ENCODE assay signal across 24 cellular contexts in genomic region chr19:17806945-17807344, GRCh38. TPM values are rescaled to one million over a fixed set of nuclear protein-coding genes. Genes with fewer than 3 reads are reported as not detected.
DNase-seq lines count a peak whose midpoint lies in the region; ATAC-seq and TF ChIP-seq lines count a peak whose summit lies in the region.
"Had no signal": no experiment of that assay in that cellular context is flagged by ENCODE, and none has a peak within 500 bp of the region (broad histone marks: within the 10 kb centered on the region; RNA-seq: fewer than 3 reads in every experiment).

No MANE protein-coding gene starts in this region.

- H3K27ac ChIP-seq in naive thymus-derived CD4-positive, alpha-beta T cell (ENCODE audit: low read depth, low read length): no peak overlapping the region
- H3K27ac ChIP-seq: neural progenitor cell, tibial nerve, VCaP had no signal

- ATAC-seq in naive thymus-derived CD4-positive, alpha-beta T cell: no peak
- no peak for ATAC-seq in HG03354 (IDR thresholded peaks at IDR 0.05; ENCODE audit: poor library complexity, severe bottlenecking, unreplicated experiment)
- ATAC-seq: activated CD8-positive, alpha-beta memory T cell treated with anti-CD3 and anti-CD28 coated beads, Interleukin-2, amount 10 ng/mL, durations not matched to agents 7 days and 5 days; HepG2 had no signal

- no peaks in the 10 kb centered on the region for H3K36me3 Mint-ChIP-seq in activated CD4-positive, alpha-beta T cell treated with anti-CD3 and anti-CD28 coated beads, Interleukin-2, amount 10 ng/mL, durations not matched to agents 24 days and 14 days (ENCODE audit: low read depth)
- no peaks in the 10 kb centered on the region for H3K36me3 Mint-ChIP-seq in activated CD4-positive, alpha-beta memory T cell treated with anti-CD3 and anti-CD28 coated beads for 36 hours
- peaks cover 0 to 8% (median 0%) of the 10 kb centered on the region in 5 donors for H3K36me3 Mint-ChIP-seq in naive thymus-derived CD4-positive, alpha-beta T cell
- H3K36me3 Mint-ChIP-seq: activated CD8-positive, alpha-beta memory T cell treated with anti-CD3 and anti-CD28 coated beads, Interleukin-2, amount 10 ng/mL, durations not matched to agents 7 days and 5 days; neural progenitor cell had no signal

- H3K27ac Mint-ChIP-seq in activated CD4-positive, alpha-beta T cell treated with anti-CD3 and anti-CD28 coated beads, Interleukin-2, amount 10 ng/mL, durations not matched to agents 24 days and 14 days: no peak overlapping the region
- no peak overlapping the region for H3K27ac Mint-ChIP-seq in activated CD4-positive, alpha-beta memory T cell treated with anti-CD3 and anti-CD28 coated beads for 36 hours
- H3K27ac Mint-ChIP-seq in naive thymus-derived CD4-positive, alpha-beta T cell: peak overlapping the region in 2 of 9 donors; percentile 60 to 86
- H3K27ac Mint-ChIP-seq: activated CD8-positive, alpha-beta memory T cell treated with anti-CD3 and anti-CD28 coated beads, Interleukin-2, amount 10 ng/mL, durations not matched to agents 7 days and 5 days; neural progenitor cell had no signal

- H3K9me3 ChIP-seq in naive thymus-derived CD4-positive, alpha-beta T cell (ENCODE audit: control insufficient read depth in 2 of 3, low read length in 3 of 3): no peaks in the 10 kb centered on the region

- H3K36me3 ChIP-seq in naive thymus-derived CD4-positive, alpha-beta T cell (ENCODE audit: control insufficient read depth in 2 of 3, insufficient read depth in 3 of 3, low read length in 3 of 3): no peaks in the 10 kb centered on the region
- H3K36me3 ChIP-seq: neural progenitor cell, tibial nerve had no signal

- H3K27me3 Mint-ChIP-seq in activated CD4-positive, alpha-beta T cell treated with anti-CD3 and anti-CD28 coated beads, Interleukin-2, amount 10 ng/mL, durations not matched to agents 24 days and 14 days: peaks cover 8% of the 10 kb centered on the region
- H3K27me3 Mint-ChIP-seq in activated CD4-positive, alpha-beta memory T cell treated with anti-CD3 and anti-CD28 coated beads for 36 hours: no peaks in the 10 kb centered on the region
- peaks cover 0 to 14% (median 0%) of the 10 kb centered on the region in 5 donors for H3K27me3 Mint-ChIP-seq in naive thymus-derived CD4-positive, alpha-beta T cell

- intact Hi-C loops in activated CD4-positive, alpha-beta T cell treated with anti-CD3 and anti-CD28 coated beads, Interleukin-2, amount 10 ng/mL, durations not matched to agents 24 days and 14 days (cut with micrococcal nuclease): no loop called here
- intact Hi-C loops in activated CD4-positive, alpha-beta memory T cell treated with anti-CD3 and anti-CD28 coated beads for 36 hours (cut with micrococcal nuclease): no loop called here
- intact Hi-C loops in naive thymus-derived CD4-positive, alpha-beta T cell (cut with micrococcal nuclease): no loop called here

- H3K4me3 Mint-ChIP-seq in activated CD4-positive, alpha-beta T cell treated with anti-CD3 and anti-CD28 coated beads, Interleukin-2, amount 10 ng/mL, durations not matched to agents 24 days and 14 days: no peak overlapping the region
- H3K4me3 Mint-ChIP-seq in activated CD4-positive, alpha-beta memory T cell treated with anti-CD3 and anti-CD28 coated beads for 36 hours: no peak overlapping the region
- peak overlapping the region in 9 of 10 donors; percentile 6 to 88 (median 70) for H3K4me3 Mint-ChIP-seq in naive thymus-derived CD4-positive, alpha-beta T cell
- H3K4me3 Mint-ChIP-seq: activated CD8-positive, alpha-beta memory T cell treated with anti-CD3 and anti-CD28 coated beads, Interleukin-2, amount 10 ng/mL, durations not matched to agents 7 days and 5 days; neural progenitor cell had no signal

- no peaks in the 10 kb centered on the region for H3K9me3 Mint-ChIP-seq in activated CD4-positive, alpha-beta T cell treated with anti-CD3 and anti-CD28 coated beads, Interleukin-2, amount 10 ng/mL, durations not matched to agents 24 days and 14 days
- H3K9me3 Mint-ChIP-seq in activated CD4-positive, alpha-beta memory T cell treated with anti-CD3 and anti-CD28 coated beads for 36 hours: no peaks in the 10 kb centered on the region
- H3K9me3 Mint-ChIP-seq in naive thymus-derived CD4-positive, alpha-beta T cell: peaks cover 0 to 2% (median 0%) of the 10 kb centered on the region in 11 donors
- H3K9me3 Mint-ChIP-seq: neural progenitor cell had no signal

- in situ Hi-C loops in GM13977 (cut with MboI; ENCODE audit: low pct_unique_long_range_greater_than_20kb, low sequenced_read_pairs, unreplicated experiment): no loop called here

- peaks cover 15% of the 10 kb centered on the region for H3K4me1 Mint-ChIP-seq in activated CD4-positive, alpha-beta T cell treated with anti-CD3 and anti-CD28 coated beads, Interleukin-2, amount 10 ng/mL, durations not matched to agents 24 days and 14 days
- H3K4me1 Mint-ChIP-seq in activated CD4-positive, alpha-beta memory T cell treated with anti-CD3 and anti-CD28 coated beads for 36 hours (ENCODE audit: low read depth): peaks cover 19% of the 10 kb centered on the region
- peaks cover 19 to 55% (median 42%) of the 10 kb centered on the region in 7 donors for H3K4me1 Mint-ChIP-seq in naive thymus-derived CD4-positive, alpha-beta T cell
- H3K4me1 Mint-ChIP-seq: neural progenitor cell had no signal

- no peak for TF ChIP-seq CTCF in GM13977 (IDR thresholded peaks at IDR 0.05; ENCODE audit: extremely low read depth, insufficient read depth, missing control alignments)

- DNase-seq in activated CD4-positive, alpha-beta T cell treated with anti-CD3 and anti-CD28 coated beads, Interleukin-2, amount 10 ng/mL, durations not matched to agents 24 days and 14 days: peak; percentile 64
- DNase-seq in activated CD4-positive, alpha-beta T cell treated with anti-CD3 and anti-CD28 coated beads, Interleukin-2, amount 50 U/mL, for 1 hour: no peak
- DNase-seq in GM13977 (ENCODE audit: low spot score): peak; percentile 22
- peak; percentile 43 for DNase-seq in activated CD4-positive, alpha-beta memory T cell treated with anti-CD3 and anti-CD28 coated beads for 36 hours
- no peak for DNase-seq in naive thymus-derived CD4-positive, alpha-beta T cell
- DNase-seq in DMS53 treated with DMSO at 0.1 percent for 48 hours (lab: John Stamatoyannopoulos, UW; ENCODE audit: unreplicated experiment): no peak
- DNase-seq in islet precursor cell: no peak
- DNase-seq: ACHN; activated CD8-positive, alpha-beta memory T cell treated with anti-CD3 and anti-CD28 coated beads, Interleukin-2, amount 10 ng/mL, durations not matched to agents 7 days and 5 days; activated effector memory CD4-positive, alpha-beta T cell treated with Interleukin-2 at 50 U/mL for 16 hours; DND-41; hippocampal formation; NCI-H2081 treated with DMSO at 0.1 percent for 48 hours; retina; stimulated activated CD4-positive, alpha-beta T cell treated with anti-CD3 and anti-CD28 coated beads, Interleukin-12 subunit alpha, Interleukin-12 subunit beta, amount 100 ng/mL, for 4 hours; stimulated activated naive CD4-positive, alpha-beta T cell had no signal

- H3K4me3 ChIP-seq in naive thymus-derived CD4-positive, alpha-beta T cell (ENCODE audit: low read length): no peak overlapping the region
- H3K4me3 ChIP-seq: neural progenitor cell, tibial nerve had no signal

- CTCF ChIA-PET in activated CD4-positive, alpha-beta memory T cell treated with anti-CD3 and anti-CD28 coated beads for 36 hours (lab: Charles Lee): no interaction called here
- CTCF ChIA-PET in naive thymus-derived CD4-positive, alpha-beta T cell (lab: Charles Lee): interaction anchor here (1.1 kb wide), 1 partner anchor 48 kb away, joined by 4 read pairs; no protein-coding TSS in a partner anchor

- peaks cover 15 to 32% of the 10 kb centered on the region in 2 donors for H3K4me1 ChIP-seq in naive thymus-derived CD4-positive, alpha-beta T cell (ENCODE audit: control insufficient read depth in 2 of 2, insufficient read depth in 2 of 2, low read length in 2 of 2)
- H3K4me1 ChIP-seq: neural progenitor cell, tibial nerve had no signal

- no peaks in the 10 kb centered on the region for H3K27me3 ChIP-seq in naive thymus-derived CD4-positive, alpha-beta T cell (ENCODE audit: control insufficient read depth in 2 of 2, insufficient read depth in 2 of 2, low read length in 2 of 2)
- H3K27me3 ChIP-seq: neural progenitor cell had no signal

- POLR2A ChIA-PET in activated CD4-positive, alpha-beta memory T cell treated with anti-CD3 and anti-CD28 coated beads for 36 hours (lab: Charles Lee): no interaction called here
- POLR2A ChIA-PET in naive thymus-derived CD4-positive, alpha-beta T cell (lab: Charles Lee): interaction anchor here (0.7 to 2.0 kb wide), 3 partner anchors 12 to 154 kb away, joined by 4 to 5 read pairs (median 4); partner anchors contain the start of gene B3GNT3

RNA-seq across cellular contexts. Expression of gene B3GNT3, which starts 12.0 kb away (rescaled TPM):
- total RNA-seq in activated CD4-positive, alpha-beta T cell treated with anti-CD3 and anti-CD28 coated beads, Interleukin-2, amount 10 ng/mL, durations not matched to agents 24 days and 14 days: not detected in 2 replicates
- total RNA-seq in activated CD4-positive, alpha-beta memory T cell treated with anti-CD3 and anti-CD28 coated beads for 36 hours: under 1 TPM; 0.26 to 0.34 TPM
- under 1 TPM in 2 of 5 experiments, not detected in 3; 0.53 to 0.96 TPM for total RNA-seq in naive thymus-derived CD4-positive, alpha-beta T cell
- 1 to 10 TPM in 1 of 2 donors, under 1 TPM in 1; 0.43 to 1.0 TPM for polyA plus RNA-seq in naive thymus-derived CD4-positive, alpha-beta T cell
- total RNA-seq: activated CD8-positive, alpha-beta memory T cell treated with anti-CD3 and anti-CD28 coated beads, Interleukin-2, amount 10 ng/mL, durations not matched to agents 7 days and 5 days had no signal
- polyA plus RNA-seq: CD14-positive monocyte had no signal

RNA-seq across cellular contexts. Expression of gene INSL3, which starts 14.4 kb away (rescaled TPM):
- total RNA-seq in activated CD4-positive, alpha-beta T cell treated with anti-CD3 and anti-CD28 coated beads, Interleukin-2, amount 10 ng/mL, durations not matched to agents 24 days and 14 days: 5.9 and 8.7 TPM in 2 replicates
- 1 to 10 TPM; 6.8 to 8.3 TPM for total RNA-seq in activated CD4-positive, alpha-beta memory T cell treated with anti-CD3 and anti-CD28 coated beads for 36 hours
- 10 to 100 TPM in 1 of 5 experiments, 1 to 10 TPM in 4; 5.5 to 11.1 (median 8.2) TPM for total RNA-seq in naive thymus-derived CD4-positive, alpha-beta T cell
- polyA plus RNA-seq in naive thymus-derived CD4-positive, alpha-beta T cell: 1 to 10 TPM; 2.0 to 6.0 TPM
- total RNA-seq: HepG2, kidney epithelial cell, NCI-H460, tibial nerve had no signal

RNA-seq across cellular contexts. Expression of gene JAK3, which starts 40.8 kb away (rescaled TPM):
- total RNA-seq in activated CD4-positive, alpha-beta T cell treated with anti-CD3 and anti-CD28 coated beads, Interleukin-2, amount 10 ng/mL, durations not matched to agents 24 days and 14 days: 226 and 239 TPM in 2 replicates
- total RNA-seq in activated CD4-positive, alpha-beta memory T cell treated with anti-CD3 and anti-CD28 coated beads for 36 hours: 100 to 1,000 TPM; 200 to 217 TPM
- total RNA-seq in naive thymus-derived CD4-positive, alpha-beta T cell: 100 to 1,000 TPM; 154 to 296 (median 202) TPM
- polyA plus RNA-seq in naive thymus-derived CD4-positive, alpha-beta T cell: 100 to 1,000 TPM; 125 to 153 TPM

RNA-seq across cellular contexts. Expression of gene RPL18A, which starts 52.8 kb away (rescaled TPM):
- total RNA-seq in activated CD4-positive, alpha-beta T cell treated with anti-CD3 and anti-CD28 coated beads, Interleukin-2, amount 10 ng/mL, durations not matched to agents 24 days and 14 days: 2,698 and 2,718 TPM in 2 replicates
- total RNA-seq in activated CD4-positive, alpha-beta memory T cell treated with anti-CD3 and anti-CD28 coated beads for 36 hours: 1,000 to 10,000 TPM; 3,104 to 3,138 TPM
- 1,000 to 10,000 TPM; 2,413 to 3,932 (median 3,224) TPM for total RNA-seq in naive thymus-derived CD4-positive, alpha-beta T cell
- polyA plus RNA-seq in naive thymus-derived CD4-positive, alpha-beta T cell: 1,000 to 10,000 TPM; 4,242 to 4,833 TPM

RNA-seq across cellular contexts. Expression of gene FCHO1, which starts 55.7 kb away (rescaled TPM):
- total RNA-seq in activated CD4-positive, alpha-beta T cell treated with anti-CD3 and anti-CD28 coated beads, Interleukin-2, amount 10 ng/mL, durations not matched to agents 24 days and 14 days: 91.9 and 96.2 TPM in 2 replicates
- total RNA-seq in activated CD4-positive, alpha-beta memory T cell treated with anti-CD3 and anti-CD28 coated beads for 36 hours: 10 to 100 TPM; 54.3 to 54.5 TPM
- total RNA-seq in naive thymus-derived CD4-positive, alpha-beta T cell: 100 to 1,000 TPM in 2 of 5 experiments, 10 to 100 TPM in 3; 73.2 to 107 (median 87.7) TPM
- 10 to 100 TPM; 14.7 to 43.4 TPM for polyA plus RNA-seq in naive thymus-derived CD4-positive, alpha-beta T cell

Comparison
In these comparisons a context has a peak if more than half of its experiments do, and no peak if none do; other contexts are left out.
1. DNase-seq: peak in activated CD4-positive, alpha-beta T cell treated with anti-CD3 and anti-CD28 coated beads, Interleukin-2, amount 10 ng/mL, durations not matched to agents 24 days and 14 days (single experiment), GM13977 (single experiment) and activated CD4-positive, alpha-beta memory T cell treated with anti-CD3 and anti-CD28 coated beads for 36 hours (single experiment); none in activated CD4-positive, alpha-beta T cell treated with anti-CD3 and anti-CD28 coated beads, Interleukin-2, amount 50 U/mL, for 1 hour (single experiment), naive thymus-derived CD4-positive, alpha-beta T cell (0 of 9), DMS53 treated with DMSO at 0.1 percent for 48 hours (single experiment) and islet precursor cell (single experiment).
2. H3K4me3 Mint-ChIP-seq: peak in naive thymus-derived CD4-positive, alpha-beta T cell (9 of 10); none in activated CD4-positive, alpha-beta T cell treated with anti-CD3 and anti-CD28 coated beads, Interleukin-2, amount 10 ng/mL, durations not matched to agents 24 days and 14 days (single experiment) and activated CD4-positive, alpha-beta memory T cell treated with anti-CD3 and anti-CD28 coated beads for 36 hours (single experiment).